In the genomic region with DNA sequence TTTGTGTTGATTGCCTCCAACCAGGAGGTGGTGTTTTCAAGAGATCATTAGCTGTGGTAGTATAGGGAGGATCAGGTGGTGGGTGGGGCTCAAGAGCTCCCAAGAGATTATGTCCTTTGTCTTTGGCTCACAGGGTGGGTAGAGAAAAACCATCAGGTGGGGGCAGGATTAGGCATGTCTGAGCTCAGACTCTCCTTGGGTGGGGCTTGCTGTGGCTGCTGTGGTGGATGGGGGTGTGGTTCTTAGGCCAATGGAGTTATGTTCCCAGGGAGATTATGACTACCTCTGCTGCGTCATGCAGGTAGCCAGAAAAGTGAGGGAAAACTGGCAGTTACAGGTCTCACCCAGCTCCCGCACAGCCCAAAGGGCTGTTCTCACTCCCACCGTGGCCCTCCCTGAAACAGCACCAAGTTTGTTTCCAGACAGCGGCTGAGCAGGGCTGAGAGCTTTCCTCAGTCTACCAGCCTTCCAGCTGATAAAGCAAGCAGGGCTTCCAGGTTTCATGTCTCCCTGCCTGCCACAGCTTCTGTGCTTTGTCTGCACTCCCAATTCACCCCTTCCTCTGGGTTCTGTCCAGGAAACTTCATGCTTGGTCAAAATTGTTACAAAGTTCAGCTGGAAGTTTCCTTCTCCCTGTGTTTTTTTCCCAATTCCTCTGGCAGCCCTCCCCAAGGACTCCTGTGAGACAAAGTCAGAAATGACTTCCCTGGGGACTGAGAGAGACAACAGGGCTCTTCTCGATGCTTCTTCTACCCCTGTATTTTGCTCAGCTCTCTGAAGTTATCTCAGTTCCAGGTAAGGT, we compare ENCODE assay signal across 16 cellular contexts.
DNase-seq lines count a peak whose midpoint lies in the region; ATAC-seq and TF ChIP-seq lines count a peak whose summit lies in the region.
"Had no signal": no experiment of that assay in that cellular context is flagged by ENCODE, and none has a peak within 500 bp of the region (broad histone marks: within the 10 kb centered on the region; RNA-seq: fewer than 3 reads in every experiment).

No MANE protein-coding gene starts in this region.

- intact Hi-C loops in body of pancreas (cut with DNase I): no loop called here
- intact Hi-C loops in posterior vena cava (cut with DNase I): no loop called here

- 86 to 91% methylated on average over 4 to 5 of the region's 5 CpGs for WGBS in body of pancreas, 2 donors

- TF ChIP-seq POLR2A in body of pancreas (IDR thresholded peaks at IDR 0.05): no peak

- ATAC-seq in body of pancreas (peak; percentile 15), HG02973 (IDR thresholded peaks at IDR 0.05; ENCODE audit: unreplicated experiment) (no peak)
- ATAC-seq: psoas muscle; stimulated activated memory B cell treated with anti-CD40 and anti-IgM and Interleukin-4, amounts not matched to agents 10 μg/mL and 1 μg/mL and 100 μg/mL, for 72 hours had no signal

- H3K4me1 ChIP-seq in body of pancreas: no peaks in the 10 kb centered on the region
- H3K4me1 ChIP-seq: psoas muscle, tibial nerve had no signal

- H3K4me3 ChIP-seq in body of pancreas: no peak overlapping the region
- H3K4me3 ChIP-seq: psoas muscle, tibial nerve had no signal

- no peak overlapping the region for H3K27ac ChIP-seq in body of pancreas
- H3K27ac ChIP-seq: psoas muscle, tibial nerve had no signal

- DNase-seq in NCI-H82 (lab: John Stamatoyannopoulos, UW) (peak; percentile 63), NCI-H82 treated with DMSO at 0.1 percent for 48 hours (lab: John Stamatoyannopoulos, UW; ENCODE audit: unreplicated experiment) (no peak), body of pancreas (no peak), kidney tubule cell (ENCODE audit: low spot score) (peak; percentile 43), globus pallidus (ENCODE audit: low spot score) (no peak), posterior vena cava (ENCODE audit: low spot score) (no peak)
- no peak for DNase-seq in stimulated activated CD4-positive, alpha-beta T cell treated with anti-CD3 and anti-CD28 coated beads, Interleukin-2, amount 100 ng/mL, for 48 hours
- DNase-seq: activated gamma-delta T cell, amygdala, C1 segment of cervical spinal cord, naive B cell, psoas muscle, T-helper 9 cell had no signal

- H3K9me3 ChIP-seq in body of pancreas: no peaks in the 10 kb centered on the region
- H3K9me3 ChIP-seq: psoas muscle had no signal

- H3K27me3 ChIP-seq in body of pancreas: no peaks in the 10 kb centered on the region
- H3K27me3 ChIP-seq: tibial nerve had no signal

- H3K36me3 ChIP-seq in body of pancreas (replicated peaks in 1 of 2; ENCODE audit: insufficient read depth in 1 of 2, low read depth in 2 of 2): no peaks in the 10 kb centered on the region
- H3K36me3 ChIP-seq: tibial nerve had no signal

- TF ChIP-seq CTCF in body of pancreas (IDR thresholded peaks at IDR 0.05): no peak

Comparison
In these comparisons a context has a peak if more than half of its experiments do, and no peak if none do; other contexts are left out.
1. DNase-seq: peak in NCI-H82 (single experiment) and kidney tubule cell (single experiment); none in NCI-H82 treated with DMSO at 0.1 percent for 48 hours (single experiment), body of pancreas (0 of 4), globus pallidus (single experiment), stimulated activated CD4-positive, alpha-beta T cell treated with anti-CD3 and anti-CD28 coated beads, Interleukin-2, amount 100 ng/mL, for 48 hours (0 of 2) and posterior vena cava (single experiment).